Comparison of ENCODE assay signal across 1 cellular context in the genomic region with DNA sequence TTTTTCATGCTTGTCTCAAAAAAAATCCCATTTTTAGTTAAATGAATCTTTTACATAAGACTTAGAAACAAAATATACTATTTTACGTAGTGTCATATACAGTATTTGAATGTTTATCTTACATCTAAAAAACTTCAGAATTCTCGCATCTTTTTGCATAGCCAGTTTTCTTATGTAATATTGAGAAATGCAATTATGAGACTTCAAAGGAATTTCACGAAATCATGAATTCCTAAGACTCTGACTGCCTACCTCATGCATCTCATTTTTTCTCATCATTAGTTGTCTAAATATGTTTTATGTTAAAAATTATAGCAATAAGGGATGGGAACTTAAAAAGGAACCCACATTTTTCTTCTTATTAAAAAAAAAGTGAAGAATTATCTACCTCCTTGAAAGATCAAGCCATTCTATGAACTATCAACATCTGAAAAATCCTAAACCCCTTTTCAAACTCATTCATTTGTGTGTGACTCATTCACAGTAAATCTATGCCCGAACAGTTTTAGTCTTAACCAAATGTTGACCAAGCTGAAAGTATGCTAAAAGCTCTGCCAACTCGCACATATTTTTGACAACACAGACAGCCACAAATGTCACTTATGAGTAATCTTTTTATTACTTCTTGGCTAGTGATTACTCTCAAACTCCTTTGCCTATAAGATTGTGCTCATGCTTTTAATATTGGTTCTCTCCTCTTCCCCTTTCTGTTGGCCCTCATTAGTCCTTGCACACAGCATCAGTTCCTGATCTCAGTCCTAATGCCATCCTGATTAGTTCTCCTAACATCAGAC.
TF ChIP-seq lines count a peak whose summit lies in the region.

No MANE protein-coding gene starts in this region.

TF ChIP-seq in GM23338, 12 proteins besides CTCF, POLR2A, EP300 and RAD21 (continued from another document):
- TF ChIP-seq, protein P1, sequence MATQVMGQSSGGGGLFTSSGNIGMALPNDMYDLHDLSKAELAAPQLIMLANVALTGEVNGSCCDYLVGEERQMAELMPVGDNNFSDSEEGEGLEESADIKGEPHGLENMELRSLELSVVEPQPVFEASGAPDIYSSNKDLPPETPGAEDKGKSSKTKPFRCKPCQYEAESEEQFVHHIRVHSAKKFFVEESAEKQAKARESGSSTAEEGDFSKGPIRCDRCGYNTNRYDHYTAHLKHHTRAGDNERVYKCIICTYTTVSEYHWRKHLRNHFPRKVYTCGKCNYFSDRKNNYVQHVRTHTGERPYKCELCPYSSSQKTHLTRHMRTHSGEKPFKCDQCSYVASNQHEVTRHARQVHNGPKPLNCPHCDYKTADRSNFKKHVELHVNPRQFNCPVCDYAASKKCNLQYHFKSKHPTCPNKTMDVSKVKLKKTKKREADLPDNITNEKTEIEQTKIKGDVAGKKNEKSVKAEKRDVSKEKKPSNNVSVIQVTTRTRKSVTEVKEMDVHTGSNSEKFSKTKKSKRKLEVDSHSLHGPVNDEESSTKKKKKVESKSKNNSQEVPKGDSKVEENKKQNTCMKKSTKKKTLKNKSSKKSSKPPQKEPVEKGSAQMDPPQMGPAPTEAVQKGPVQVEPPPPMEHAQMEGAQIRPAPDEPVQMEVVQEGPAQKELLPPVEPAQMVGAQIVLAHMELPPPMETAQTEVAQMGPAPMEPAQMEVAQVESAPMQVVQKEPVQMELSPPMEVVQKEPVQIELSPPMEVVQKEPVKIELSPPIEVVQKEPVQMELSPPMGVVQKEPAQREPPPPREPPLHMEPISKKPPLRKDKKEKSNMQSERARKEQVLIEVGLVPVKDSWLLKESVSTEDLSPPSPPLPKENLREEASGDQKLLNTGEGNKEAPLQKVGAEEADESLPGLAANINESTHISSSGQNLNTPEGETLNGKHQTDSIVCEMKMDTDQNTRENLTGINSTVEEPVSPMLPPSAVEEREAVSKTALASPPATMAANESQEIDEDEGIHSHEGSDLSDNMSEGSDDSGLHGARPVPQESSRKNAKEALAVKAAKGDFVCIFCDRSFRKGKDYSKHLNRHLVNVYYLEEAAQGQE (IDR thresholded peaks at IDR 0.05; ENCODE audit: unreplicated experiment): no peak
- TF ChIP-seq ETS1 (IDR thresholded peaks at IDR 0.05): no peak
- TF ChIP-seq STAT1 (IDR thresholded peaks at IDR 0.05; ENCODE audit: unreplicated experiment): no peak
- TF ChIP-seq JUNB (IDR thresholded peaks at IDR 0.05; ENCODE audit: unreplicated experiment): no peak
